In genomic region chr2:206159346-206160123, GRCh38 we compare ENCODE assay signal across 8 cellular contexts. TPM values are rescaled to one million over a fixed set of nuclear protein-coding genes. Genes with fewer than 3 reads are reported as not detected.
DNase-seq lines count a peak whose midpoint lies in the region; ATAC-seq and TF ChIP-seq lines count a peak whose summit lies in the region.

Gene EEF1B2, plus strand, starts transcription at chr2:206159895. Its CDS starts 85 bp downstream, at chr2:206159980.
Gene NDUFS1, minus strand, starts transcription at chr2:206159444. Its CDS starts 5,766 bp downstream, at chr2:206153678.

- H3K4me3 Mint-ChIP-seq in CD8-positive, alpha-beta memory T cell: peak within 1 kb of the TSS; percentile 92 to 99 (median 96)

- H3K9me3 Mint-ChIP-seq in CD8-positive, alpha-beta memory T cell: no peaks in the 10 kb centered on the region

- intact Hi-C loops in lower lobe of right lung (cut with DNase I): no loop called here

- no peaks in the 10 kb centered on the region for H3K27me3 Mint-ChIP-seq in CD8-positive, alpha-beta memory T cell

- CTCF ChIA-PET in CD8-positive, alpha-beta memory T cell (lab: Charles Lee): interaction anchor here (0.7 to 1.4 kb wide), 2 partner anchors 76 to 399 kb away, joined by 3 read pairs; no protein-coding TSS in a partner anchor

- no peaks in the 10 kb centered on the region for H3K9me3 ChIP-seq in CD8-positive, alpha-beta memory T cell (ENCODE audit: low read length)
- H3K9me3 ChIP-seq in lower lobe of right lung: no peaks in the 10 kb centered on the region

- DNase-seq in CD8-positive, alpha-beta memory T cell: peak; percentile 95 to 98 (median 97)
- DNase-seq in HS-5 (ENCODE audit: low read depth): peak; percentile 96
- peak; percentile 93 for DNase-seq in NK-92 treated with Interleukin-12 subunit alpha and Interleukin-12 subunit beta, amount 100 ng/mL, for 24 hours (lab: John Stamatoyannopoulos, UW)
- DNase-seq in activated CD8-positive, alpha-beta memory T cell treated with anti-CD3 and anti-CD28 coated beads for 24 hours: peak; percentile 96
- peak; percentile 96 for DNase-seq in effector CD4-positive, alpha-beta T cell
- DNase-seq in lower lobe of right lung: peak; percentile 98
- DNase-seq in stimulated activated CD4-positive, alpha-beta T cell treated with anti-CD3 and anti-CD28 coated beads, TNF-alpha, amount 100 ng/mL, for 24 hours (ENCODE audit: low read depth in 3 of 3): peak; percentile 96

- peak within 1 kb of the TSS; percentile 95 for H3K4me3 ChIP-seq in CD8-positive, alpha-beta memory T cell (ENCODE audit: low read length)
- peak within 1 kb of the TSS; percentile 87 for H3K4me3 ChIP-seq in lower lobe of right lung

- H3K36me3 ChIP-seq in CD8-positive, alpha-beta memory T cell (ENCODE audit: insufficient read depth, low read length): peaks cover 17% of the 10 kb centered on the region
- peaks cover 40% of the 10 kb centered on the region for H3K36me3 ChIP-seq in lower lobe of right lung

- H3K27ac Mint-ChIP-seq in CD8-positive, alpha-beta memory T cell: peak within 1 kb of the TSS; percentile 95 to 100 (median 98)

- POLR2A ChIA-PET in CD8-positive, alpha-beta memory T cell (lab: Charles Lee): interaction anchor here (1.1 kb wide), 1 partner anchor 74 kb away, joined by 10 read pairs; the partner anchor contains the start of gene INO80D

- peaks cover 4 to 60% (median 20%) of the 10 kb centered on the region in 3 donors for H3K36me3 Mint-ChIP-seq in CD8-positive, alpha-beta memory T cell

- peaks cover 48 to 71% (median 66%) of the 10 kb centered on the region in 3 donors for H3K4me1 Mint-ChIP-seq in CD8-positive, alpha-beta memory T cell

- no peak for TF ChIP-seq CTCF in lower lobe of right lung (IDR thresholded peaks at IDR 0.05)

- peak within 1 kb of the TSS; percentile 84 for H3K27ac ChIP-seq in CD8-positive, alpha-beta memory T cell (ENCODE audit: low read depth, low read length)
- H3K27ac ChIP-seq in lower lobe of right lung: peak within 1 kb of the TSS; percentile 90

- H3K4me1 ChIP-seq in CD8-positive, alpha-beta memory T cell (ENCODE audit: insufficient read depth, low read length): peaks cover 34% of the 10 kb centered on the region
- peaks cover 33% of the 10 kb centered on the region for H3K4me1 ChIP-seq in lower lobe of right lung

- no peaks in the 10 kb centered on the region for H3K27me3 ChIP-seq in CD8-positive, alpha-beta memory T cell (ENCODE audit: insufficient read depth, low read length, poor library complexity, severe bottlenecking)
- H3K27me3 ChIP-seq in lower lobe of right lung (ENCODE audit: low read depth): no peaks in the 10 kb centered on the region

- ATAC-seq in GM19468 (IDR thresholded peaks at IDR 0.05; ENCODE audit: extremely low read depth, unreplicated experiment) (peak; percentile 90), lower lobe of right lung (peak; percentile 98)

RNA-seq across cellular contexts. Expression of gene EEF1B2, which starts in this region (rescaled TPM):
- 1,000 to 10,000 TPM; 1,019 to 1,025 TPM for total RNA-seq in CD8-positive, alpha-beta memory T cell
- polyA plus RNA-seq in CD8-positive, alpha-beta memory T cell: 791 TPM
- 408 TPM for total RNA-seq in lower lobe of right lung

RNA-seq across cellular contexts. Expression of gene NDUFS1, which starts in this region (rescaled TPM):
- total RNA-seq in CD8-positive, alpha-beta memory T cell: 100 to 1,000 TPM; 102 to 106 TPM
- 38.1 TPM for polyA plus RNA-seq in CD8-positive, alpha-beta memory T cell
- total RNA-seq in lower lobe of right lung: 58.2 TPM

Comparison
In these comparisons a context has a peak if more than half of its experiments do, and no peak if none do; other contexts are left out.
1. Peak in every context shown above with its lines: DNase-seq, ATAC-seq, H3K4me3 ChIP-seq and H3K27ac ChIP-seq.